Comparison of ENCODE assay signal across 40 cellular contexts in the genomic region with DNA sequence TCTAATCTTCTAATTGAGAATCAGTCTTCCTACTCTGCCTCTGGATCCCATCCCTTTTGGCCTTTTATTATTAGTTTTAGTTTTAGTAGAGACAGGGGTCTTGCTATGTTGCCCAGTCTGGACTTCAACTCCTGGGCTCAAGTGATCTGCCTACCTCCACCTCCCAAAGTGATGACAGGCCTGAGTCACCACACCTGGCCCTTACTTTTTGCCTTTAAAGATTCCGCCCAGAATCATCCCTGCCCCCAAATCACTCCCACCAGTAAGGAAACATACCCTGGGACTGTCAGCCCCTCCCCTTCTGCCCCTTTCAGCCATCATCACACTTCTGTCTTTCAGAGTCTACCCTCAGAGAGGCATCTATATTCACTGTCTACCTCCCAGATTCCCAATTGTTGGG. TPM values are rescaled to one million over a fixed set of nuclear protein-coding genes. Genes with fewer than 3 reads are reported as not detected.
"Had no signal": no experiment of that assay in that cellular context is flagged by ENCODE, and none has a peak within 500 bp of the region (broad histone marks: within the 10 kb centered on the region; RNA-seq: fewer than 3 reads in every experiment).

No MANE protein-coding gene starts in this region.

- H3K4me3 Mint-ChIP-seq: activated B cell treated with CpG ODN at 0.5 μM for 24 hours; activated CD4-positive, alpha-beta memory T cell treated with anti-CD3 and anti-CD28 coated beads for 36 hours; activated CD4-positive, alpha-beta T cell treated with anti-CD3 and anti-CD28 coated beads, Interleukin-2, amount 10 ng/mL, durations not matched to agents 24 days and 14 days; activated CD8-positive, alpha-beta T cell treated with anti-CD3 and anti-CD28 coated beads for 36 hours; activated naive CD4-positive, alpha-beta T cell treated with anti-CD3 and anti-CD28 coated beads for 36 hours; activated naive CD8-positive, alpha-beta T cell treated with anti-CD3 and anti-CD28 coated beads for 36 hours; activated T-cell treated with anti-CD3 and anti-CD28 coated beads, Interleukin-2, amount 50 U/mL, for 4 hours; activated T-cell treated with anti-CD3 and anti-CD28 coated beads, Interleukin-2, amount 50 U/mL, for 72 hours; activated T-helper 1 cell treated with anti-CD3 and anti-CD28 coated beads, Interleukin-12 subunit alpha, Interleukin-12 subunit beta, Interleukin-2, Interleukin-4 antibody, amounts not matched to agents 30 ng/mL and 10 ng/mL and 1 ng/mL, durations not matched to agents 14 hours and 24 hours and 36 hours; activated T-helper 17 cell treated with anti-CD3 and anti-CD28 coated beads, Interleukin-2, amount 50 U/mL, for 72 hours; central memory CD8-positive, alpha-beta T cell; T-helper 1 cell treated with Interleukin-12 subunit alpha and Interleukin-12 subunit beta and Interleukin-4 antibody, amounts not matched to agents 30 μg/mL and 1 μg/mL, for 36 hours; T-helper 2 cell treated with Interferon-gamma antibody and Interleukin-4, amounts not matched to agents 5 μg/mL and 100 μg/mL, for 36 hours had no signal

- ATAC-seq: activated CD8-positive, alpha-beta T cell treated with anti-CD3 and anti-CD28 coated beads for 36 hours; activated naive CD4-positive, alpha-beta T cell treated with anti-CD3 and anti-CD28 coated beads, Interleukin-2, amount 50 U/mL, for 72 hours; activated T-cell treated with anti-CD3 and anti-CD28 coated beads, Interleukin-2, amount 50 U/mL, for 4 hours; activated T-cell treated with anti-CD3 and anti-CD28 coated beads, Interleukin-2, amount 50 U/mL, for 72 hours; activated T-helper 17 cell treated with anti-CD3 and anti-CD28 coated beads, Interleukin-2, amount 50 U/mL, for 72 hours; body of pancreas had no signal

- H3K27me3 ChIP-seq: adrenal gland, body of pancreas, brain microvascular endothelial cell, breast epithelium had no signal

- H3K4me3 ChIP-seq: adrenal gland, body of pancreas, breast epithelium had no signal

- FAIRE-seq: astrocyte, TTC549 had no signal

- H3K27ac ChIP-seq: adrenal gland, body of pancreas, brain microvascular endothelial cell, breast epithelium, VCaP had no signal

- H3K9me3 ChIP-seq: adrenal gland, body of pancreas, breast epithelium had no signal

- H3K27ac Mint-ChIP-seq: activated B cell treated with CpG ODN at 0.5 μM for 24 hours; activated CD4-positive, alpha-beta memory T cell treated with anti-CD3 and anti-CD28 coated beads for 36 hours; activated CD4-positive, alpha-beta T cell treated with anti-CD3 and anti-CD28 coated beads, Interleukin-2, amount 10 ng/mL, durations not matched to agents 24 days and 14 days; activated CD8-positive, alpha-beta T cell treated with anti-CD3 and anti-CD28 coated beads for 36 hours; activated naive CD4-positive, alpha-beta T cell treated with anti-CD3 and anti-CD28 coated beads for 36 hours; activated naive CD4-positive, alpha-beta T cell treated with anti-CD3 and anti-CD28 coated beads, Interleukin-2, amount 50 U/mL, for 72 hours; activated naive CD8-positive, alpha-beta T cell treated with anti-CD3 and anti-CD28 coated beads for 36 hours; activated T-cell treated with anti-CD3 and anti-CD28 coated beads, Interleukin-2, amount 50 U/mL, for 72 hours; activated T-helper 1 cell treated with anti-CD3 and anti-CD28 coated beads, Interleukin-12 subunit alpha, Interleukin-12 subunit beta, Interleukin-2, Interleukin-4 antibody, amounts not matched to agents 30 ng/mL and 10 ng/mL and 1 ng/mL, durations not matched to agents 14 hours and 24 hours and 36 hours; activated T-helper 17 cell treated with anti-CD3 and anti-CD28 coated beads, Interleukin-2, amount 50 U/mL, for 72 hours; T-helper 1 cell treated with Interleukin-12 subunit alpha and Interleukin-12 subunit beta and Interleukin-4 antibody, amounts not matched to agents 30 μg/mL and 1 μg/mL, for 36 hours; T-helper 2 cell treated with Interferon-gamma antibody and Interleukin-4, amounts not matched to agents 5 μg/mL and 100 μg/mL, for 36 hours had no signal

- H3K27me3 Mint-ChIP-seq: activated CD4-positive, alpha-beta T cell treated with anti-CD3 and anti-CD28 coated beads, Interleukin-2, amount 10 ng/mL, durations not matched to agents 24 days and 14 days; activated naive CD8-positive, alpha-beta T cell treated with anti-CD3 and anti-CD28 coated beads for 36 hours had no signal

- H3K36me3 Mint-ChIP-seq: activated CD4-positive, alpha-beta memory T cell treated with anti-CD3 and anti-CD28 coated beads for 36 hours; activated naive CD4-positive, alpha-beta T cell treated with anti-CD3 and anti-CD28 coated beads, Interleukin-2, amount 50 U/mL, for 72 hours; activated naive CD8-positive, alpha-beta T cell treated with anti-CD3 and anti-CD28 coated beads for 36 hours had no signal

- DNase-seq: activated B cell treated with CpG ODN at 0.5 μM for 24 hours; activated CD4-positive, alpha-beta memory T cell treated with anti-CD3 and anti-CD28 coated beads for 36 hours; activated CD4-positive, alpha-beta T cell treated with anti-CD3 and anti-CD28 coated beads for 4 hours; activated CD4-positive, alpha-beta T cell treated with anti-CD3 and anti-CD28 coated beads, Interleukin-2, amount 10 ng/mL, durations not matched to agents 24 days and 14 days; activated CD4-positive, alpha-beta T cell treated with anti-CD3 and anti-CD28 coated beads, Interleukin-2, amount 50 U/mL, for 1 hour; activated CD4-positive, alpha-beta T cell treated with anti-CD3 and anti-CD28 coated beads, Interleukin-2, amount 50 U/mL, for 4 hours; activated CD4-positive, CD25-positive, alpha-beta regulatory T cell treated with anti-CD3 and anti-CD28 coated beads, Interleukin-2, amount 50 U/mL, for 72 hours; activated CD8-positive, alpha-beta memory T cell treated with anti-CD3 and anti-CD28 coated beads, Interleukin-2, amount 50 U/mL, for 4 hours; activated CD8-positive, alpha-beta T cell treated with anti-CD3 and anti-CD28 coated beads for 36 hours; activated effector memory CD4-positive, alpha-beta T cell treated with anti-CD3 and anti-CD28 coated beads, Interleukin-2, amount 50 U/mL, for 16 hours; activated gamma-delta T cell treated with Interleukin-2 at 50 U/mL for 16 hours; activated naive CD4-positive, alpha-beta T cell; activated naive CD4-positive, alpha-beta T cell treated with anti-CD3 and anti-CD28 coated beads for 36 hours; activated naive CD4-positive, alpha-beta T cell treated with anti-CD3 and anti-CD28 coated beads, Interleukin-2, amount 50 U/mL, for 16 hours; activated naive CD8-positive, alpha-beta T cell treated with anti-CD3 and anti-CD28 coated beads for 36 hours; activated T-cell treated with anti-CD3 and anti-CD28 coated beads for 4 hours; activated T-cell treated with anti-CD3 and anti-CD28 coated beads, Interleukin-2, amount 50 U/mL, for 1 hour; activated T-cell treated with anti-CD3 and anti-CD28 coated beads, Interleukin-2, amount 50 U/mL, for 4 hours; activated T-cell treated with anti-CD3 and anti-CD28 coated beads, Interleukin-2, amount 50 U/mL, for 72 hours; adrenal gland; amniotic stem cell; aorta; body of pancreas; brain microvascular endothelial cell; caudate nucleus; SW 1271; T-helper 1 cell; T-helper 2 cell; T-helper 9 cell had no signal

- H3K9me3 Mint-ChIP-seq: activated B cell treated with CpG ODN at 0.5 μM for 24 hours; activated CD4-positive, alpha-beta memory T cell treated with anti-CD3 and anti-CD28 coated beads for 36 hours; activated CD4-positive, alpha-beta T cell treated with anti-CD3 and anti-CD28 coated beads, Interleukin-2, amount 10 ng/mL, durations not matched to agents 24 days and 14 days; activated CD8-positive, alpha-beta T cell treated with anti-CD3 and anti-CD28 coated beads for 36 hours; activated naive CD4-positive, alpha-beta T cell treated with anti-CD3 and anti-CD28 coated beads for 36 hours; activated naive CD4-positive, alpha-beta T cell treated with anti-CD3 and anti-CD28 coated beads, Interleukin-2, amount 50 U/mL, for 72 hours; activated naive CD8-positive, alpha-beta T cell treated with anti-CD3 and anti-CD28 coated beads for 36 hours; activated T-cell treated with anti-CD3 and anti-CD28 coated beads, Interleukin-2, amount 50 U/mL, for 4 hours; activated T-cell treated with anti-CD3 and anti-CD28 coated beads, Interleukin-2, amount 50 U/mL, for 72 hours; activated T-helper 1 cell treated with anti-CD3 and anti-CD28 coated beads, Interleukin-12 subunit alpha, Interleukin-12 subunit beta, Interleukin-2, Interleukin-4 antibody, amounts not matched to agents 30 ng/mL and 10 ng/mL and 1 ng/mL, durations not matched to agents 14 hours and 24 hours and 36 hours; activated T-helper 17 cell treated with anti-CD3 and anti-CD28 coated beads, Interleukin-2, amount 50 U/mL, for 72 hours; central memory CD8-positive, alpha-beta T cell; T-helper 1 cell treated with Interleukin-12 subunit alpha and Interleukin-12 subunit beta and Interleukin-4 antibody, amounts not matched to agents 30 μg/mL and 1 μg/mL, for 36 hours; T-helper 2 cell treated with Interferon-gamma antibody and Interleukin-4, amounts not matched to agents 5 μg/mL and 100 μg/mL, for 36 hours had no signal

- H3K4me1 ChIP-seq: adrenal gland, breast epithelium had no signal

- H3K4me1 Mint-ChIP-seq: activated B cell treated with CpG ODN at 0.5 μM for 24 hours; activated CD4-positive, alpha-beta T cell treated with anti-CD3 and anti-CD28 coated beads, Interleukin-2, amount 10 ng/mL, durations not matched to agents 24 days and 14 days; activated naive CD8-positive, alpha-beta T cell treated with anti-CD3 and anti-CD28 coated beads for 36 hours; activated T-helper 17 cell treated with anti-CD3 and anti-CD28 coated beads, Interleukin-2, amount 50 U/mL, for 72 hours; central memory CD8-positive, alpha-beta T cell had no signal

- H3K36me3 ChIP-seq: adrenal gland, brain microvascular endothelial cell, breast epithelium had no signal

RNA-seq across cellular contexts. Expression of a gene that starts 18.7 kb away (rescaled TPM):
- total RNA-seq: activated B cell treated with CpG ODN at 0.5 μM for 24 hours; activated CD4-positive, alpha-beta memory T cell treated with anti-CD3 and anti-CD28 coated beads for 36 hours; activated CD4-positive, alpha-beta T cell treated with anti-CD3 and anti-CD28 coated beads, Interleukin-2, amount 10 ng/mL, durations not matched to agents 24 days and 14 days; activated CD8-positive, alpha-beta memory T cell treated with anti-CD3 and anti-CD28 coated beads for 36 hours; activated naive CD8-positive, alpha-beta T cell treated with anti-CD3 and anti-CD28 coated beads for 36 hours; activated T-cell treated with anti-CD3 and anti-CD28 coated beads, Interleukin-2, amount 50 U/mL, for 4 hours; activated T-helper 1 cell treated with anti-CD3 and anti-CD28 coated beads, Interleukin-12 subunit alpha, Interleukin-12 subunit beta, Interleukin-2, Interleukin-4 antibody, amounts not matched to agents 30 ng/mL and 10 ng/mL and 1 ng/mL, durations not matched to agents 14 hours and 24 hours and 36 hours; activated T-helper 17 cell treated with anti-CD3 and anti-CD28 coated beads, Interleukin-2, amount 50 U/mL, for 72 hours; adrenal gland; aorta; astrocyte had no signal
- polyA plus RNA-seq: aorta had no signal
